ENCODE assay signal across 24 cellular contexts in genomic region chr12:1501001-1501400, GRCh38.
"Had no signal": no experiment of that assay in that cellular context is flagged by ENCODE, and none has a peak within 500 bp of the region (broad histone marks: within the 10 kb centered on the region; RNA-seq: fewer than 3 reads in every experiment).

No MANE protein-coding gene starts in this region.

- H3K4me1 ChIP-seq: foreskin keratinocyte had no signal

- H3K4me2 ChIP-seq: hepatocyte had no signal

- H3K27ac ChIP-seq: esophagus muscularis mucosa, foreskin keratinocyte, gastroesophageal sphincter, heart left ventricle, hepatocyte, neutrophil, pancreas, thyroid gland, vagina had no signal

- H3K9me3 ChIP-seq: esophagus muscularis mucosa, gastroesophageal sphincter, heart left ventricle, neutrophil, pancreas, stomach, thyroid gland, vagina had no signal

- H3K27me3 ChIP-seq: esophagus muscularis mucosa, foreskin keratinocyte, gastroesophageal sphincter, heart left ventricle, hepatocyte, pancreas, thyroid gland, vagina had no signal

- ATAC-seq: foreskin keratinocyte; gastroesophageal sphincter; left lobe of liver; natural killer cell; pancreas; stimulated activated effector memory CD8-positive, alpha-beta T cell treated with anti-CD3 and anti-CD28 coated beads, Interleukin-12 subunit alpha, Interleukin-12 subunit beta, amount 100 ng/mL, for 72 hours had no signal

- H3K4me3 ChIP-seq: esophagus muscularis mucosa, gastroesophageal sphincter, heart left ventricle, hepatocyte, lung, pancreas, stomach, thyroid gland, vagina had no signal

- H3K36me3 ChIP-seq: esophagus muscularis mucosa, gastroesophageal sphincter, heart left ventricle, neutrophil, pancreas, stomach, thyroid gland, vagina had no signal

- H3K79me2 ChIP-seq: hepatocyte had no signal

- DNase-seq: effector memory CD4-positive, alpha-beta T cell; foreskin keratinocyte; kidney; mesendoderm; natural killer cell; pancreas; retina; stimulated activated CD4-positive, alpha-beta T cell treated with anti-CD3 and anti-CD28 coated beads, Interleukin-2, amount 100 ng/mL, for 24 hours; stimulated activated CD4-positive, alpha-beta T cell treated with anti-CD3 and anti-CD28 coated beads, Interleukin-4, amount 100 ng/mL, for 24 hours; stimulated activated naive CD4-positive, alpha-beta T cell treated with Interleukin-2 at 50 U/mL for 16 hours; stomach; thyroid gland; trophoblast cell had no signal

- FAIRE-seq: colon, endothelial cell of umbilical vein, kidney, pancreas had no signal

- H2AFZ ChIP-seq: hepatocyte had no signal
